ENCODE assay signal across 15 cellular contexts in the genomic region with DNA sequence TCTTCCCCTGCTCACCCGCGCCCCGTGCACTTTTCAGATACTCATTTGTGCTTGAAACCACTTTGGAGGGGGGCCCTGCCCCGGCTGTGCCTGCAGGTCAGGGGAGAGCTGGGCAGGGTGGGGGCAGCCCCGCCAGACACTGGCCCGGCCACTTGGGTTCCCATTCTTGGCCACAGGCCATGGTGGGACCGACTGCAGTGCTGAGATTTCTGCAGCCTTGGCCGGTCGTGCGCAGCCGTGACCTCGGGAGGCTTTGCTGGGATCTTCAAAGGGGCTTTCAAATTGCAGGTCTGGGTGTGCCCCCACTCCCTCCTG. TPM values are rescaled to one million over a fixed set of nuclear protein-coding genes. Genes with fewer than 3 reads are reported as not detected.
DNase-seq lines count a peak whose midpoint lies in the region; ATAC-seq and TF ChIP-seq lines count a peak whose summit lies in the region.
"Had no signal": no experiment of that assay in that cellular context is flagged by ENCODE, and none has a peak within 500 bp of the region (broad histone marks: within the 10 kb centered on the region; RNA-seq: fewer than 3 reads in every experiment).

No MANE protein-coding gene starts in this region.

- no peaks in the 10 kb centered on the region for H3K36me3 ChIP-seq in BLaER1 treated with 17β-estradiol and CSF1 and Interleukin-3, amounts not matched to agents 10 nM and 100 nM
- H3K36me3 ChIP-seq in lower lobe of right lung, result no peaks in the 10 kb centered on the region
- no peaks in the 10 kb centered on the region for H3K36me3 ChIP-seq in thyroid gland
- no peaks in the 10 kb centered on the region for H3K36me3 ChIP-seq in esophagus squamous epithelium

- TF ChIP-seq POLR2A in thyroid gland (IDR thresholded peaks at IDR 0.05), result no peak
- TF ChIP-seq POLR2A in esophagus squamous epithelium (IDR thresholded peaks at IDR 0.05), result no peak

- ATAC-seq in left cardiac atrium (no peak), right cardiac atrium (no peak), lower lobe of right lung (peak in 1 of 2 donors; percentile 11), HG03565 (IDR thresholded peaks at IDR 0.05; ENCODE audit: unreplicated experiment) (no peak)
- ATAC-seq: GM12878 had no signal

- no peak overlapping the region for H3K27ac ChIP-seq in right cardiac atrium (ENCODE audit: low read length)
- no peak overlapping the region for H3K27ac ChIP-seq in BLaER1 treated with 17β-estradiol and CSF1 and Interleukin-3, amounts not matched to agents 10 nM and 100 nM
- no peak overlapping the region for H3K27ac ChIP-seq in lower lobe of right lung
- no peak overlapping the region for H3K27ac ChIP-seq in thyroid gland
- H3K27ac ChIP-seq in esophagus squamous epithelium, result no peak overlapping the region

- H4K20me1 ChIP-seq in BLaER1 treated with 17β-estradiol and CSF1 and Interleukin-3, amounts not matched to agents 10 nM and 100 nM, result peaks cover 0 to 8% (median 0%) of the 10 kb centered on the region in 11 experiments; a peak in 6 of 22 replicates

- peak overlapping the region in 6 of 11 experiments; percentile 7 to 43 (median 21); a peak in 6 of 22 replicates for H3K4me2 ChIP-seq in BLaER1 treated with 17β-estradiol and CSF1 and Interleukin-3, amounts not matched to agents 10 nM and 100 nM

- H3K4me3 ChIP-seq in right cardiac atrium (ENCODE audit: low read length) (no peak overlapping the region), lower lobe of right lung (no peak overlapping the region), thyroid gland (replicated peaks in 1 of 3) (no peak overlapping the region), esophagus squamous epithelium (no peak overlapping the region)
- H3K4me3 ChIP-seq in BLaER1 treated with 17β-estradiol and CSF1 and Interleukin-3, amounts not matched to agents 10 nM and 100 nM, result no peak overlapping the region
- H3K4me3 ChIP-seq: GM12878 had no signal

- intact Hi-C loops in left cardiac atrium (cut with DNase I), result no loop called here
- intact Hi-C loops in right cardiac atrium (cut with DNase I), result no loop called here
- intact Hi-C loops in lower lobe of right lung (cut with DNase I), result no loop called here
- intact Hi-C loops in thyroid gland (cut with DNase I), result no loop called here
- intact Hi-C loops in esophagus squamous epithelium (cut with DNase I), result no loop called here

- H3K9ac ChIP-seq in BLaER1 treated with 17β-estradiol and CSF1 and Interleukin-3, amounts not matched to agents 10 nM and 100 nM, result no peak overlapping the region

- H3K9me3 ChIP-seq in right cardiac atrium (ENCODE audit: control insufficient read depth, low read length) (no peaks in the 10 kb centered on the region), lower lobe of right lung (no peaks in the 10 kb centered on the region), thyroid gland (no peaks in the 10 kb centered on the region), esophagus squamous epithelium (no peaks in the 10 kb centered on the region)
- peaks cover 0 to 20% (median 6%) of the 10 kb centered on the region in 11 experiments; a peak in 9 of 22 replicates for H3K9me3 ChIP-seq in BLaER1 treated with 17β-estradiol and CSF1 and Interleukin-3, amounts not matched to agents 10 nM and 100 nM (replicated peaks in 1 of 11)

- 68% methylated on average over 12 of the region's 12 CpGs for WGBS in right cardiac atrium
- 31% methylated on average over 10 to 11 of the region's 12 CpGs for WGBS in thyroid gland, 2 donors
- 77 to 82% methylated on average over 9 of the region's 12 CpGs for WGBS in esophagus squamous epithelium, 2 donors

- TF ChIP-seq CTCF in lower lobe of right lung (IDR thresholded peaks at IDR 0.05), result no peak
- no peak for TF ChIP-seq CTCF in thyroid gland (IDR thresholded peaks at IDR 0.05)
- no peak for TF ChIP-seq CTCF in esophagus squamous epithelium (IDR thresholded peaks at IDR 0.05)

- H3K4me1 ChIP-seq in right cardiac atrium (ENCODE audit: control insufficient read depth, insufficient read depth, low read length), result no peaks in the 10 kb centered on the region
- peaks cover 0 to 16% (median 11%) of the 10 kb centered on the region in 10 experiments; a peak in 11 of 20 replicates for H3K4me1 ChIP-seq in BLaER1 treated with 17β-estradiol and CSF1 and Interleukin-3, amounts not matched to agents 10 nM and 100 nM
- H3K4me1 ChIP-seq in lower lobe of right lung, result no peaks in the 10 kb centered on the region
- H3K4me1 ChIP-seq in thyroid gland, result peaks cover 0 to 8% of the 10 kb centered on the region in 2 donors
- H3K4me1 ChIP-seq in esophagus squamous epithelium, result no peaks in the 10 kb centered on the region

- H3K27me3 ChIP-seq in right cardiac atrium (ENCODE audit: control insufficient read depth, insufficient read depth) (no peaks in the 10 kb centered on the region), lower lobe of right lung (ENCODE audit: low read depth) (peaks cover 16% of the 10 kb centered on the region), thyroid gland (no peaks in the 10 kb centered on the region), esophagus squamous epithelium (peaks cover 0 to 60% (median 0%) of the 10 kb centered on the region in 4 donors)
- H3K27me3 ChIP-seq in BLaER1 treated with 17β-estradiol and CSF1 and Interleukin-3, amounts not matched to agents 10 nM and 100 nM, result peaks cover 4 to 42% (median 19%) of the 10 kb centered on the region in 11 experiments; a peak in 16 of 22 replicates

- DNase-seq in left cardiac atrium (peak; percentile 8), right cardiac atrium (no peak), lower lobe of right lung (peak; percentile 34), thyroid gland (peak; percentile 47 to 67), esophagus squamous epithelium (lab: John Stamatoyannopoulos, UW) (no peak)
- DNase-seq: 8988T; AML-193; C1 segment of cervical spinal cord; CD4-positive, alpha-beta T cell; DMS79; GOT3; H9 had no signal

RNA-seq across cellular contexts. Expression of a gene that starts 54.5 kb away (rescaled TPM):
- total RNA-seq in left cardiac atrium, result under 1 TPM; 0.52 to 0.53 TPM
- total RNA-seq in right cardiac atrium, result 1 to 10 TPM in 2 of 4 donors, under 1 TPM in 2; 0.53 to 1.5 (median 0.94) TPM
- 0.27 TPM for polyA plus RNA-seq in right cardiac atrium
- 2.6 TPM for total RNA-seq in lower lobe of right lung
- total RNA-seq in thyroid gland, result 1 to 10 TPM in 3 of 4 donors, under 1 TPM in 1; 0.81 to 2.2 (median 1.9) TPM
- total RNA-seq in esophagus squamous epithelium, result under 1 TPM in 3 of 4 donors, not detected in 1; 0.04 to 0.19 (median 0.15) TPM

Comparison
In these comparisons a context has a peak if more than half of its experiments do, and no peak if none do; other contexts are left out.
1. DNase-seq: peak in left cardiac atrium (single experiment), lower lobe of right lung (single experiment) and thyroid gland (2 of 2); none in right cardiac atrium (0 of 3) and esophagus squamous epithelium (single experiment).